In the genomic region with DNA sequence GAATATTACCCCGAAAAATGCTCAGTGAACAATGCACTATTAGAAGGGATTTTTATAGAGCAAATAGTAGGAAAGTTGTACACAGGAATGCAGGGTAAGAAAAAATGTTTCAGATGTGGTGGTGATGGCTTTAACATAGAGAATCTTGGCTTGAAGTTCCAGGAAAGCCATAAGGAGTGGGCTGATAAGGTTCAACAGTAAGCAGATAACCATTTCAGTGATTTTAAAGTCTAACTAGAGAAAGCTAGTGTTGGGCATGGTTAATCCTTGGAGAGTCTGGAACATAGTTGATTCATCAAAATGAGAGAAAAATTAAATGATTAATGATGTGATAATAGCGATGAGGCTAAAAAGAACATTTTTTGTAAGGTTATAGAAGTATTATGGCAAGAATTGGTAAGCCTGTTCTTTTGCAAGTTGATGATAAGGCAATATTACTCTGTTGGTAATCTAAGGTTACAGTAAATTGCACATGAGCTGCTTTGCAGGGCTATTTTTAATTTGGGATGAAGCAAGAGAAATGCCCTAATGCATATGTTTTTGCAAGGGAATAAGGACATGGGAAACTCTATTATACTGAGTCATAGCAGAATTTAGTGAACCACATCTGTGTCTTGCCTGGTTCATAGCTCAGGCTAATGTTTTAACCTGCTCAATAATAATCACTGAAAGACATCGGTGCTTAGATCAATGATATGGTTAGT, we compare ENCODE assay signal across 21 cellular contexts. TPM values are rescaled to one million over a fixed set of nuclear protein-coding genes. Genes with fewer than 3 reads are reported as not detected.
DNase-seq lines count a peak whose midpoint lies in the region; ATAC-seq, FAIRE-seq and TF ChIP-seq lines count a peak whose summit lies in the region.
"Had no signal": no experiment of that assay in that cellular context is flagged by ENCODE, and none has a peak within 500 bp of the region (broad histone marks: within the 10 kb centered on the region; RNA-seq: fewer than 3 reads in every experiment).

No MANE protein-coding gene starts in this region.

- H2BK15ac ChIP-seq in H9 (ENCODE audit: low read depth, low read length), result no peak overlapping the region

- no peak for FAIRE-seq in K562 (lab: Jason Lieb, UNC)
- FAIRE-seq: A204.1, GM12892 had no signal

- no peaks in the 10 kb centered on the region for H3K9me1 ChIP-seq in K562 (ENCODE audit: control insufficient read depth, insufficient read depth, low read length)

- H3K4ac ChIP-seq in H9 (ENCODE audit: low read depth, low read length), result no peak overlapping the region

- DNase-seq in AG04449 (ENCODE audit: low read depth, low spot score), result peak; percentile 17
- DNase-seq in OCI-M1 (lab: John Stamatoyannopoulos, UW), result peak; percentile 91
- peak in 3 of 4 experiments; percentile 2 to 6 (median 6) for DNase-seq in K562 (ENCODE audit: extremely low read depth in 1 of 4, low spot score in 3 of 4)
- DNase-seq in fibroblast of pulmonary artery (ENCODE audit: low read depth), result peak; percentile 9
- DNase-seq in H9, result no peak
- DNase-seq in natural killer cell, result no peak
- DNase-seq in NCI-H2107 (lab: John Stamatoyannopoulos, UW), result no peak
- DNase-seq in NCI-H187 (lab: John Stamatoyannopoulos, UW), result no peak
- DNase-seq: AML-193, Calu3, DMS79, GM23248, IMR-90, NCI-H2171, NCI-H82, Peyer's patch, SHP77 treated with DMSO at 0.1 percent for 48 hours had no signal

- TF ChIP-seq EP300 in K562 (IDR thresholded peaks at IDR 0.05; ENCODE audit: low read length), result no peak

- no peaks in the 10 kb centered on the region for H3K79me1 ChIP-seq in H9 (ENCODE audit: insufficient read depth, low read depth, low read length, poor library complexity, severe bottlenecking)

- H3K4me1 Mint-ChIP-seq in H9, result no peaks in the 10 kb centered on the region
- H3K4me1 Mint-ChIP-seq in natural killer cell, result no peaks in the 10 kb centered on the region

- no peaks in the 10 kb centered on the region for H3K23me2 ChIP-seq in H9 (ENCODE audit: insufficient read length, low read depth, low read length, poor library complexity, severe bottlenecking)

- no peak overlapping the region for H2BK20ac ChIP-seq in H9 (ENCODE audit: low read depth, low read length, poor library complexity, severe bottlenecking)

- no peak overlapping the region for H3K4me3 ChIP-seq in AG04449 (ENCODE audit: low read depth, low read length)
- no peak overlapping the region for H3K4me3 ChIP-seq in K562
- no peak overlapping the region for H3K4me3 ChIP-seq in fibroblast of pulmonary artery (replicated peaks; ENCODE audit: low read depth, low read length)
- H3K4me3 ChIP-seq: GM23248, Peyer's patch had no signal

- no peak overlapping the region for H3K9ac ChIP-seq in K562 (ENCODE audit: insufficient read depth in 1 of 2, low read depth in 2 of 2, low read length in 2 of 2)
- H3K9ac ChIP-seq in H9 (ENCODE audit: extremely low read depth, insufficient read length, low read length), result no peak overlapping the region
- H3K9ac ChIP-seq: GM23248 had no signal

- no peak overlapping the region for H3K14ac ChIP-seq in H9 (ENCODE audit: insufficient read depth, low read length)

- no TSS peak for BruUV-seq in K562 (replicated peaks; lab: Mats Ljungman, UMichigan)

- H3K27me3 ChIP-seq in K562 (ENCODE audit: control insufficient read depth in 2 of 2, insufficient read depth in 2 of 2, low read length in 2 of 2), result no peaks in the 10 kb centered on the region
- H3K27me3 ChIP-seq in H9 (ENCODE audit: insufficient read depth, low read length), result no peaks in the 10 kb centered on the region
- H3K27me3 ChIP-seq: Peyer's patch had no signal

- no peak overlapping the region for H3K18ac ChIP-seq in H9 (ENCODE audit: insufficient read length, low read depth, low read length)

- H4K20me1 ChIP-seq in K562 (replicated peaks; ENCODE audit: control insufficient read depth, insufficient read depth, low read length) (no peaks in the 10 kb centered on the region), H9 (ENCODE audit: control insufficient read depth, insufficient read depth, insufficient read length) (no peaks in the 10 kb centered on the region)

- ATAC-seq in K562 (no peak), natural killer cell (no peak)

- H2AK5ac ChIP-seq in H9 (ENCODE audit: insufficient read length, low read length), result no peak overlapping the region

- intact Hi-C loops in K562 (cut with micrococcal nuclease) (no loop called here), natural killer cell (cut with micrococcal nuclease) (no loop called here)

- no peak overlapping the region for H2BK120ac ChIP-seq in H9 (ENCODE audit: low read depth, low read length, poor library complexity, severe bottlenecking)

- no peak overlapping the region for H3K4me3 Mint-ChIP-seq in H9
- H3K4me3 Mint-ChIP-seq in natural killer cell, result no peak overlapping the region

- in situ Hi-C loops in K562 (cut with MboI), result no loop called here

- H3K36me3 ChIP-seq in K562 (ENCODE audit: control insufficient read depth, insufficient read depth, low read length), result no peaks in the 10 kb centered on the region
- H3K36me3 ChIP-seq: Peyer's patch had no signal

- H3K27ac ChIP-seq in K562 (ENCODE audit: extremely low read depth, low read depth, low read length) (no peak overlapping the region), H9 (ENCODE audit: insufficient read length, low read depth, low read length) (no peak overlapping the region)
- H3K27ac ChIP-seq: GM23248, Peyer's patch had no signal

- POLR2A ChIA-PET in AG04449 (lab: Yijun Ruan, JAX) (no interaction called here), K562 (lab: Yijun Ruan, JAX) (no interaction called here)

- peaks cover 0 to 10% of the 10 kb centered on the region in 2 experiments; a peak in 3 of 5 replicates for H3K9me3 Mint-ChIP-seq in H9
- H3K9me3 Mint-ChIP-seq in natural killer cell, result peaks cover 12 to 14% of the 10 kb centered on the region in 2 donors

- no peak overlapping the region for H3K56ac ChIP-seq in H9 (ENCODE audit: insufficient read length, low read depth, low read length)

- no peak overlapping the region for H4K91ac ChIP-seq in H9 (ENCODE audit: insufficient read length, low read depth, low read length)

- H2AFZ ChIP-seq in K562 (ENCODE audit: low read depth, low read length) (no peak overlapping the region), H9 (ENCODE audit: low read length) (no peak overlapping the region)
- H2AFZ ChIP-seq: GM23248 had no signal

- H3K79me2 ChIP-seq in K562 (ENCODE audit: control insufficient read depth, insufficient read depth, low read length) (no peaks in the 10 kb centered on the region), H9 (ENCODE audit: insufficient read depth, low read length) (no peaks in the 10 kb centered on the region)

- H3K27me3 Mint-ChIP-seq in H9 (ENCODE audit: low read depth) (no peaks in the 10 kb centered on the region), natural killer cell (ENCODE audit: low read depth in 2 of 2) (no peaks in the 10 kb centered on the region)

- H2BK5ac ChIP-seq in H9 (ENCODE audit: insufficient read length, low read length), result no peak overlapping the region

- no peak for TF ChIP-seq RAD21 in K562 (CRISPR knock-in tag; conservative IDR thresholded peaks at IDR 0.05 in 1 of 2, IDR thresholded peaks at IDR 0.05 in 1 of 2)

- no peak overlapping the region for H4K5ac ChIP-seq in H9 (ENCODE audit: insufficient read length, low read depth, low read length)

- H3K4me1 ChIP-seq in K562 (replicated peaks in 1 of 2; ENCODE audit: control insufficient read depth in 2 of 2, insufficient read depth in 2 of 2, low read length in 2 of 2) (no peaks in the 10 kb centered on the region), H9 (ENCODE audit: insufficient read depth, low read length) (no peaks in the 10 kb centered on the region)
- H3K4me1 ChIP-seq: Peyer's patch had no signal

- no peak overlapping the region for H3K27ac Mint-ChIP-seq in H9
- no peak overlapping the region for H3K27ac Mint-ChIP-seq in natural killer cell

- no peak overlapping the region for H3K23ac ChIP-seq in H9 (ENCODE audit: insufficient read length, low read depth, low read length)

- H3K36me3 Mint-ChIP-seq in H9 (ENCODE audit: insufficient read depth in 1 of 3, low read depth in 3 of 3) (peaks cover 0 to 4% (median 0%) of the 10 kb centered on the region in 3 experiments; a peak in 2 of 7 replicates), natural killer cell (no peaks in the 10 kb centered on the region)

- no peak overlapping the region for H2BK12ac ChIP-seq in H9 (ENCODE audit: insufficient read length, low read depth, low read length)

- CTCF ChIA-PET in AG04449 (lab: Yijun Ruan, JAX), result no interaction called here
- CTCF ChIA-PET in K562 (lab: Yijun Ruan, JAX; ENCODE audit: low intra/inter-chr PET ratio), result no interaction called here

- H4K8ac ChIP-seq in H9 (replicated peaks; ENCODE audit: insufficient read length, low read depth, low read length), result no peak overlapping the region

- H3K4me2 ChIP-seq in K562 (ENCODE audit: insufficient read depth, low read length) (no peak overlapping the region), H9 (ENCODE audit: insufficient read depth, insufficient read length, low read length) (no peak overlapping the region)

- H3T11ph ChIP-seq in H9 (ENCODE audit: low read length), result no peak overlapping the region

- H3K9me3 ChIP-seq in K562 (replicated peaks; ENCODE audit: control insufficient read depth, insufficient read depth, low read depth, low read length) (no peaks in the 10 kb centered on the region; the same call in 1 of the 2 replicates), H9 (ENCODE audit: control insufficient read depth, low read depth, low read length) (no peaks in the 10 kb centered on the region)
- H3K9me3 ChIP-seq: Peyer's patch had no signal

- no peak for TF ChIP-seq POLR2A in K562 (conservative IDR thresholded peaks at IDR 0.05)

- 0% methylated on average over 3 of the region's 3 CpGs for WGBS in K562 (ENCODE audit: insufficient coverage, low coverage, missing lambda C conversion rate)
- WGBS in H9 (ENCODE audit: extremely low coverage, insufficient read length, low lambda C conversion rate), result 100% methylated on average over 1 of the region's 3 CpGs

- no peak for TF ChIP-seq CTCF in AG04449 (IDR thresholded peaks at IDR 0.05; ENCODE audit: insufficient read depth, low read length, missing control alignments)
- TF ChIP-seq CTCF in K562 (IDR thresholded peaks at IDR 0.05 in 2 of 3, conservative IDR thresholded peaks at IDR 0.05 in 1 of 3; ENCODE audit: insufficient read depth in 2 of 3, low read depth in 1 of 3, low read length in 3 of 3), result no peak
- no peak for TF ChIP-seq CTCF in fibroblast of pulmonary artery (IDR thresholded peaks at IDR 0.05; ENCODE audit: low read length, missing control alignments)
- TF ChIP-seq CTCF in H9 (conservative IDR thresholded peaks at IDR 0.05), result no peak
- TF ChIP-seq CTCF in natural killer cell (IDR thresholded peaks at IDR 0.05), result no peak

RNA-seq across cellular contexts. Expression of gene GALNTL6, which starts 44.2 kb away (rescaled TPM):
- 1.0 and 1.6 TPM in 2 replicates for total RNA-seq in K562 (2011; cell fraction: chromatin; rRNA removed; ENCODE audit: low replicate concordance)
- total RNA-seq in K562 (2011; cell fraction: nucleolus; rRNA removed), result 1.2 and 1.4 TPM in 2 replicates
- 1.9 and 2.0 TPM in 2 replicates for total RNA-seq in K562 (2011; cell fraction: nucleoplasm; rRNA removed)
- total RNA-seq in K562 (2014; rRNA removed), result 0.18 and 0.24 TPM in 2 replicates
- 0.45 and 0.47 TPM in 2 replicates for total RNA-seq in K562 (2014; rRNA removed; fragmentation: Illumina TruSeq; extraction: Trizol)
- 0.11 and 0.29 TPM in 2 replicates for total RNA-seq in K562 (2015; rRNA removed; fragmentation: Illumina TruSeq; extraction: Trizol)
- total RNA-seq in K562 (2021), result 0.25 and 0.47 TPM in 2 replicates
- 0.24 and 0.29 TPM in 2 replicates for polyA plus RNA-seq in K562 (2011; rRNA removed)
- polyA plus RNA-seq in K562 (2011; cell fraction: cytosol; rRNA removed), result 0.06 and 0.09 TPM in 2 replicates
- polyA plus RNA-seq in K562 (2011; cell fraction: nucleus; rRNA removed), result 0.04 and 0.21 TPM in 2 replicates
- polyA plus RNA-seq in K562 (2012), result 0.14 and 0.29 TPM in 2 replicates
- 0.18 and 0.39 TPM in 2 replicates for polyA plus RNA-seq in K562 (2014; fragmentation: Illumina TruSeq; extraction: Trizol)
- under 1 TPM; 0.23 to 0.35 TPM for polyA plus RNA-seq in K562 (2014; fragmentation: Nextera tagmentation; extraction: Ambion mirVana)
- 0.43 and 0.50 TPM in 2 replicates for polyA plus RNA-seq in K562 (2014; rRNA removed)
- polyA minus RNA-seq in K562 (2011; rRNA and poly(A)+ RNA removed), result 0.39 and 0.60 TPM in 2 replicates
- polyA minus RNA-seq in K562 (2011; cell fraction: cytosol; rRNA and poly(A)+ RNA removed), result not detected in 2 replicates
- 0.78 and 1.1 TPM in 2 replicates for polyA minus RNA-seq in K562 (2011; cell fraction: nucleus; rRNA and poly(A)+ RNA removed)
- total RNA-seq in H9 (2021), result 0.22 TPM in 1 of 2 replicates, not detected in the other
- not detected for total RNA-seq in natural killer cell
- total RNA-seq: Calu3, G401, GM23248, HT-29 had no signal
- polyA plus RNA-seq: GM23248, IMR-90 had no signal

Comparison
In these comparisons a context has a peak if more than half of its experiments do, and no peak if none do; other contexts are left out.
1. DNase-seq: peak in AG04449 (single experiment), OCI-M1 (single experiment), K562 (3 of 4) and fibroblast of pulmonary artery (single experiment); none in H9 (single experiment), natural killer cell (single experiment), NCI-H2107 (single experiment) and NCI-H187 (0 of 2).